Comparison of ENCODE assay signal across 38 cellular contexts in the genomic region with DNA sequence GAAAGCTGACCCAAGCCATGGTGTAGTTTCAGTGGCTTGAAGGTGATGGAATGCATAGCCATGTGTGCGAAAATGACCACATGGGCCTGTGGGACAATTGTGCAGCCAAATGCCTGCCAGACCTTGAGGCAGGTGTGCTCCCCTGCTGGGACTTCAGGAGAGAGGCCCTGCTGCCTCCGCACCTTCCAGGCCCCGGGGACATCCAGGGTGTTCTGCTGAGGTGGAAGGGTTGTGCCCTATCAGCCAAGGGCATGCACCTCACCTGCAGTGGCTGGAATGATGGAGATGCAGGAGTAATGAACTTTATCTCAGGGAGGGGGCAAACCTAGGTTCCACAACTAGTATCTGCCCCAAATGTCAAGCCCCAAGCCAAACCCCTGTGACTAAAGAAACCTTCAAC. TPM values are rescaled to one million over a fixed set of nuclear protein-coding genes. Genes with fewer than 3 reads are reported as not detected.
"Had no signal": no experiment of that assay in that cellular context is flagged by ENCODE, and none has a peak within 500 bp of the region (broad histone marks: within the 10 kb centered on the region; RNA-seq: fewer than 3 reads in every experiment).

No MANE protein-coding gene starts in this region.

- DNase-seq: activated CD4-positive, alpha-beta memory T cell treated with anti-CD3 and anti-CD28 coated beads, Interleukin-2, amount 10 ng/mL, durations not matched to agents 7 days and 5 days; activated CD4-positive, alpha-beta T cell treated with anti-CD3 and anti-CD28 coated beads for 1 hour; activated CD4-positive, alpha-beta T cell treated with anti-CD3 and anti-CD28 coated beads for 36 hours; activated CD4-positive, alpha-beta T cell treated with anti-CD3 and anti-CD28 coated beads for 48 hours; activated CD4-positive, alpha-beta T cell treated with anti-CD3 and anti-CD28 coated beads, Interleukin-2, amount 10 ng/mL, durations not matched to agents 7 days and 5 days; activated CD4-positive, alpha-beta T cell treated with anti-CD3 and anti-CD28 coated beads, Interleukin-2, amount 50 U/mL, for 48 hours; activated CD4-positive, CD25-positive, alpha-beta regulatory T cell; activated CD8-positive, alpha-beta memory T cell treated with anti-CD3 and anti-CD28 coated beads for 24 hours; activated CD8-positive, alpha-beta memory T cell treated with anti-CD3 and anti-CD28 coated beads, Interleukin-2, amount 10 ng/mL, durations not matched to agents 7 days and 5 days; activated CD8-positive, alpha-beta memory T cell treated with anti-CD3 and anti-CD28 coated beads, Interleukin-2, amount 50 U/mL, for 48 hours; activated CD8-positive, alpha-beta T cell treated with anti-CD3 and anti-CD28 coated beads, Interleukin-2, amount 10 ng/mL, durations not matched to agents 7 days and 5 days; activated effector memory CD4-positive, alpha-beta T cell treated with Interleukin-2 at 50 U/mL for 16 hours; activated gamma-delta T cell; activated naive CD4-positive, alpha-beta T cell treated with anti-CD3 and anti-CD28 coated beads, Interleukin-2, amount 10 ng/mL, durations not matched to agents 7 days and 5 days; activated naive CD4-positive, alpha-beta T cell treated with Interleukin-2 at 50 U/mL for 16 hours; activated naive CD8-positive, alpha-beta T cell treated with anti-CD3 and anti-CD28 coated beads, Interleukin-2, amount 10 ng/mL, durations not matched to agents 7 days and 5 days; activated naive CD8-positive, alpha-beta T cell treated with anti-CD3 and anti-CD28 coated beads, Interleukin-2, amount 50 U/mL, for 24 hours; activated T-cell treated with anti-CD3 and anti-CD28 coated beads, Interleukin-2, amount 50 U/mL, for 24 hours; activated T-cell treated with anti-CD3 and anti-CD28 coated beads, Interleukin-2, amount 50 U/mL, for 48 hours; amygdala; anterior cingulate cortex; caudate nucleus; cerebellar nuclear complex; T-cell; T-helper 2 cell; T-helper 9 cell; WERI-Rb-1 had no signal

- H3K9me3 Mint-ChIP-seq: activated T-cell treated with anti-CD3 and anti-CD28 coated beads, Interleukin-2, amount 50 U/mL, for 24 hours; central memory CD8-positive, alpha-beta T cell had no signal

- H3K27ac Mint-ChIP-seq: activated CD4-positive, alpha-beta memory T cell treated with anti-CD3 and anti-CD28 coated beads, Interleukin-2, amount 10 ng/mL, durations not matched to agents 7 days and 5 days; activated CD4-positive, alpha-beta T cell treated with anti-CD3 and anti-CD28 coated beads for 36 hours; activated CD4-positive, alpha-beta T cell treated with anti-CD3 and anti-CD28 coated beads, Interleukin-2, amount 10 ng/mL, durations not matched to agents 7 days and 5 days; activated CD8-positive, alpha-beta memory T cell treated with anti-CD3 and anti-CD28 coated beads, Interleukin-2, amount 10 ng/mL, durations not matched to agents 7 days and 5 days; activated CD8-positive, alpha-beta T cell treated with anti-CD3 and anti-CD28 coated beads, Interleukin-2, amount 10 ng/mL, durations not matched to agents 7 days and 5 days; activated naive CD4-positive, alpha-beta T cell treated with anti-CD3 and anti-CD28 coated beads, Interleukin-2, amount 10 ng/mL, durations not matched to agents 7 days and 5 days; activated naive CD4-positive, alpha-beta T cell treated with anti-CD3 and anti-CD28 coated beads, Interleukin-2, amount 50 U/mL, for 24 hours; activated naive CD8-positive, alpha-beta T cell; activated naive CD8-positive, alpha-beta T cell treated with anti-CD3 and anti-CD28 coated beads, Interleukin-2, amount 10 ng/mL, durations not matched to agents 7 days and 5 days; activated naive CD8-positive, alpha-beta T cell treated with anti-CD3 and anti-CD28 coated beads, Interleukin-2, amount 50 U/mL, for 24 hours; activated T-cell treated with anti-CD3 and anti-CD28 coated beads, Interleukin-2, amount 50 U/mL, for 24 hours; activated T-helper 2 cell treated with anti-CD3 and anti-CD28 coated beads, Interferon-gamma antibody, Interleukin-2, Interleukin-4, amounts not matched to agents 10 μg/mL and 5 μg/mL and 100 μg/mL, durations not matched to agents 14 hours and 24 hours and 36 hours; brain; T-cell; T-helper 2 cell treated with Interferon-gamma antibody and Interleukin-4, amounts not matched to agents 5 μg/mL and 100 μg/mL, for 36 hours; WTC11 had no signal

- H3K4me1 ChIP-seq: ascending aorta had no signal

- H3K27me3 ChIP-seq: ascending aorta had no signal

- H3K4me3 ChIP-seq: ascending aorta, cardiac muscle cell had no signal

- H3K4me3 Mint-ChIP-seq: activated CD4-positive, alpha-beta memory T cell treated with anti-CD3 and anti-CD28 coated beads, Interleukin-2, amount 10 ng/mL, durations not matched to agents 7 days and 5 days; activated CD4-positive, alpha-beta T cell treated with anti-CD3 and anti-CD28 coated beads for 36 hours; activated CD4-positive, alpha-beta T cell treated with anti-CD3 and anti-CD28 coated beads, Interleukin-2, amount 10 ng/mL, durations not matched to agents 7 days and 5 days; activated CD8-positive, alpha-beta memory T cell treated with anti-CD3 and anti-CD28 coated beads, Interleukin-2, amount 10 ng/mL, durations not matched to agents 7 days and 5 days; activated CD8-positive, alpha-beta T cell treated with anti-CD3 and anti-CD28 coated beads, Interleukin-2, amount 10 ng/mL, durations not matched to agents 7 days and 5 days; activated naive CD4-positive, alpha-beta T cell treated with anti-CD3 and anti-CD28 coated beads, Interleukin-2, amount 10 ng/mL, durations not matched to agents 7 days and 5 days; activated naive CD4-positive, alpha-beta T cell treated with anti-CD3 and anti-CD28 coated beads, Interleukin-2, amount 50 U/mL, for 24 hours; activated naive CD8-positive, alpha-beta T cell; activated naive CD8-positive, alpha-beta T cell treated with anti-CD3 and anti-CD28 coated beads, Interleukin-2, amount 10 ng/mL, durations not matched to agents 7 days and 5 days; activated naive CD8-positive, alpha-beta T cell treated with anti-CD3 and anti-CD28 coated beads, Interleukin-2, amount 50 U/mL, for 24 hours; activated T-cell treated with anti-CD3 and anti-CD28 coated beads, Interleukin-2, amount 50 U/mL, for 24 hours; brain; central memory CD8-positive, alpha-beta T cell; T-cell; T-helper 2 cell treated with Interferon-gamma antibody and Interleukin-4, amounts not matched to agents 5 μg/mL and 100 μg/mL, for 36 hours; WTC11 had no signal

- H3K27ac ChIP-seq: ascending aorta, cardiac muscle cell, WERI-Rb-1 had no signal

- H3K36me3 ChIP-seq: ascending aorta, cardiac muscle cell, WERI-Rb-1 had no signal

- H3K36me3 Mint-ChIP-seq: activated naive CD4-positive, alpha-beta T cell treated with anti-CD3 and anti-CD28 coated beads, Interleukin-2, amount 50 U/mL, for 24 hours; activated naive CD8-positive, alpha-beta T cell; brain; T-cell had no signal

- H3K4me1 Mint-ChIP-seq: brain had no signal

- H3K27me3 Mint-ChIP-seq: activated CD4-positive, alpha-beta T cell treated with anti-CD3 and anti-CD28 coated beads for 36 hours; activated naive CD4-positive, alpha-beta T cell treated with anti-CD3 and anti-CD28 coated beads, Interleukin-2, amount 50 U/mL, for 24 hours; activated naive CD8-positive, alpha-beta T cell; activated T-cell treated with anti-CD3 and anti-CD28 coated beads, Interleukin-2, amount 50 U/mL, for 24 hours; central memory CD8-positive, alpha-beta T cell had no signal

- H3K9me3 ChIP-seq: ascending aorta had no signal

RNA-seq across cellular contexts. Expression of a gene that starts 44.0 kb away (rescaled TPM):
- total RNA-seq: activated CD4-positive, alpha-beta memory T cell treated with anti-CD3 and anti-CD28 coated beads, Interleukin-2, amount 10 ng/mL, durations not matched to agents 7 days and 5 days; activated CD4-positive, alpha-beta T cell treated with anti-CD3 and anti-CD28 coated beads for 36 hours; activated CD4-positive, alpha-beta T cell treated with anti-CD3 and anti-CD28 coated beads, Interleukin-2, amount 10 ng/mL, durations not matched to agents 7 days and 5 days; activated CD8-positive, alpha-beta memory T cell treated with anti-CD3 and anti-CD28 coated beads, Interleukin-2, amount 10 ng/mL, durations not matched to agents 7 days and 5 days; activated CD8-positive, alpha-beta T cell treated with anti-CD3 and anti-CD28 coated beads, Interleukin-2, amount 10 ng/mL, durations not matched to agents 7 days and 5 days; activated naive CD8-positive, alpha-beta T cell treated with anti-CD3 and anti-CD28 coated beads, Interleukin-2, amount 10 ng/mL, durations not matched to agents 7 days and 5 days; activated T-helper 2 cell treated with anti-CD3 and anti-CD28 coated beads, Interferon-gamma antibody, Interleukin-2, Interleukin-4, amounts not matched to agents 10 μg/mL and 5 μg/mL and 100 μg/mL, durations not matched to agents 14 hours and 24 hours and 36 hours; ascending aorta; bronchial epithelial cell; T-cell; T-helper 1 cell treated with Interleukin-12 subunit alpha and Interleukin-12 subunit beta and Interleukin-4 antibody, amounts not matched to agents 30 ng/mL and 1 ng/mL, for 36 hours had no signal
